Comparison of ENCODE assay signal across 8 cellular contexts in genomic region chr16:71289732-71290062, GRCh38. TPM values are rescaled to one million over a fixed set of nuclear protein-coding genes. Genes with fewer than 3 reads are reported as not detected.
DNase-seq lines count a peak whose midpoint lies in the region; ATAC-seq, FAIRE-seq and TF ChIP-seq lines count a peak whose summit lies in the region.

No MANE protein-coding gene starts in this region.

- H3K27me3 Mint-ChIP-seq in T-helper 2 cell treated with Interferon-gamma antibody and Interleukin-4, amounts not matched to agents 5 μg/mL and 100 μg/mL, for 36 hours (ENCODE audit: low read depth): peaks cover 13% of the 10 kb centered on the region
- peaks cover 13% of the 10 kb centered on the region for H3K27me3 Mint-ChIP-seq in activated T-helper 2 cell treated with anti-CD3 and anti-CD28 coated beads, Interferon-gamma antibody, Interleukin-2, Interleukin-4, amounts not matched to agents 10 μg/mL and 5 μg/mL and 100 μg/mL, durations not matched to agents 14 hours and 24 hours and 36 hours (ENCODE audit: low read depth)

- no peaks in the 10 kb centered on the region for H4K20me1 ChIP-seq in keratinocyte (ENCODE audit: control insufficient read depth, extremely low read depth, insufficient read depth, low read length)

- H3K4me1 ChIP-seq in keratinocyte (ENCODE audit: control insufficient read depth, extremely low read depth, insufficient read depth, low read length): peaks cover 13% of the 10 kb centered on the region
- H3K4me1 ChIP-seq in suprapubic skin: peaks cover 28% of the 10 kb centered on the region

- H3K9me3 Mint-ChIP-seq in T-helper 2 cell treated with Interferon-gamma antibody and Interleukin-4, amounts not matched to agents 5 μg/mL and 100 μg/mL, for 36 hours: no peaks in the 10 kb centered on the region
- no peaks in the 10 kb centered on the region for H3K9me3 Mint-ChIP-seq in activated T-helper 2 cell treated with anti-CD3 and anti-CD28 coated beads, Interferon-gamma antibody, Interleukin-2, Interleukin-4, amounts not matched to agents 10 μg/mL and 5 μg/mL and 100 μg/mL, durations not matched to agents 14 hours and 24 hours and 36 hours

- WGBS in suprapubic skin: 21% methylated on average over 2 of the region's 2 CpGs

- peak overlapping the region; percentile 91 for H3K9ac ChIP-seq in keratinocyte (ENCODE audit: control insufficient read depth, extremely low read depth, insufficient read depth, low read length)

- no peaks in the 10 kb centered on the region for H3K9me1 ChIP-seq in keratinocyte (ENCODE audit: control insufficient read depth, extremely low read depth, insufficient read depth, low read length)

- peak overlapping the region; percentile 39 for H3K4me2 ChIP-seq in keratinocyte (ENCODE audit: control insufficient read depth, extremely low read depth, insufficient read depth, low read depth, low read length)

- peak overlapping the region in 1 of 3 experiments; percentile 22 for H3K4me3 ChIP-seq in keratinocyte (ENCODE audit: control insufficient read depth in 2 of 3, extremely low read depth in 1 of 3, insufficient read depth in 2 of 3, low read depth in 1 of 3, low read length in 3 of 3)
- H3K4me3 ChIP-seq in suprapubic skin: peak overlapping the region; percentile 89

- ATAC-seq in GM19351 (IDR thresholded peaks at IDR 0.05; ENCODE audit: unreplicated experiment): no peak

- H3K27me3 ChIP-seq in keratinocyte (ENCODE audit: control insufficient read depth, extremely low read depth, insufficient read depth, low read length) (no peaks in the 10 kb centered on the region), suprapubic skin (peaks cover 5% of the 10 kb centered on the region)

- peaks cover 13% of the 10 kb centered on the region for H3K79me2 ChIP-seq in keratinocyte (ENCODE audit: control insufficient read depth, insufficient read depth, low read length)

- peaks cover 9% of the 10 kb centered on the region for H3K4me1 Mint-ChIP-seq in T-helper 2 cell treated with Interferon-gamma antibody and Interleukin-4, amounts not matched to agents 5 μg/mL and 100 μg/mL, for 36 hours (ENCODE audit: low read depth)
- H3K4me1 Mint-ChIP-seq in activated T-helper 2 cell treated with anti-CD3 and anti-CD28 coated beads, Interferon-gamma antibody, Interleukin-2, Interleukin-4, amounts not matched to agents 10 μg/mL and 5 μg/mL and 100 μg/mL, durations not matched to agents 14 hours and 24 hours and 36 hours (ENCODE audit: low read depth): peaks cover 19% of the 10 kb centered on the region

- peaks cover 25% of the 10 kb centered on the region for H3K36me3 Mint-ChIP-seq in T-helper 2 cell treated with Interferon-gamma antibody and Interleukin-4, amounts not matched to agents 5 μg/mL and 100 μg/mL, for 36 hours (ENCODE audit: low read depth)
- H3K36me3 Mint-ChIP-seq in activated T-helper 2 cell treated with anti-CD3 and anti-CD28 coated beads, Interferon-gamma antibody, Interleukin-2, Interleukin-4, amounts not matched to agents 10 μg/mL and 5 μg/mL and 100 μg/mL, durations not matched to agents 14 hours and 24 hours and 36 hours (ENCODE audit: low read depth): peaks cover 37% of the 10 kb centered on the region

- H2AFZ ChIP-seq in keratinocyte (ENCODE audit: control insufficient read depth, low read length): peak overlapping the region; percentile 34

- H3K27ac ChIP-seq in keratinocyte (ENCODE audit: control insufficient read depth, insufficient read depth, low read length): no peak overlapping the region
- peak overlapping the region; percentile 96 for H3K27ac ChIP-seq in suprapubic skin

- no peak for TF ChIP-seq POLR2A in suprapubic skin (IDR thresholded peaks at IDR 0.05)

- no peak for DNase-seq in T-helper 2 cell treated with Interferon-gamma antibody and Interleukin-4, amounts not matched to agents 5 μg/mL and 100 μg/mL, for 36 hours (ENCODE audit: low spot score)
- DNase-seq in T-helper 2 cell (no peak), keratinocyte (ENCODE audit: low read depth, low spot score) (no peak), suprapubic skin (ENCODE audit: low spot score in 2 of 2) (no peak), iPS-NIHi7 (ENCODE audit: extremely low spot score) (no peak), HK-2 (ENCODE audit: unreplicated experiment) (no peak)
- no peak for DNase-seq in activated T-helper 2 cell treated with anti-CD3 and anti-CD28 coated beads, Interferon-gamma antibody, Interleukin-2, Interleukin-4, amounts not matched to agents 10 μg/mL and 5 μg/mL and 100 μg/mL, durations not matched to agents 14 hours and 24 hours and 36 hours (ENCODE audit: low spot score)

- H3K27ac Mint-ChIP-seq in T-helper 2 cell treated with Interferon-gamma antibody and Interleukin-4, amounts not matched to agents 5 μg/mL and 100 μg/mL, for 36 hours: peak overlapping the region; percentile 88
- H3K27ac Mint-ChIP-seq in activated T-helper 2 cell treated with anti-CD3 and anti-CD28 coated beads, Interferon-gamma antibody, Interleukin-2, Interleukin-4, amounts not matched to agents 10 μg/mL and 5 μg/mL and 100 μg/mL, durations not matched to agents 14 hours and 24 hours and 36 hours: peak overlapping the region; percentile 84

- H3K9me3 ChIP-seq in keratinocyte (ENCODE audit: control insufficient read depth, low read depth, low read length) (no peaks in the 10 kb centered on the region), suprapubic skin (no peaks in the 10 kb centered on the region)

- dilution Hi-C loops in keratinocyte (cut with MboI; ENCODE audit: extremely low pct_ligation_motif_present, low sequenced_read_pairs): no loop called here

- no peak for TF ChIP-seq EP300 in suprapubic skin (IDR thresholded peaks at IDR 0.05)

- no peak for TF ChIP-seq CTCF in keratinocyte (optimal IDR thresholded peaks at IDR 0.05 in 1 of 3, IDR thresholded peaks at IDR 0.05 in 1 of 3, conservative IDR thresholded peaks at IDR 0.05 in 1 of 3; ENCODE audit: extremely low read depth in 1 of 3, insufficient read depth in 2 of 3, low read length in 3 of 3)
- no peak for TF ChIP-seq CTCF in suprapubic skin (IDR thresholded peaks at IDR 0.05)

- no peak for FAIRE-seq in keratinocyte (lab: Jason Lieb, UNC)

- H3K36me3 ChIP-seq in keratinocyte (ENCODE audit: control insufficient read depth in 2 of 2, extremely low read depth in 1 of 2, insufficient read depth in 2 of 2, low read length in 2 of 2) (peaks cover 0 to 5% of the 10 kb centered on the region in 2 experiments), suprapubic skin (peaks cover 16% of the 10 kb centered on the region)

- intact Hi-C loops in activated T-helper 2 cell treated with anti-CD3 and anti-CD28 coated beads, Interferon-gamma antibody, Interleukin-2, Interleukin-4, amounts not matched to agents 10 μg/mL and 5 μg/mL and 100 μg/mL, durations not matched to agents 14 hours and 24 hours and 36 hours (cut with micrococcal nuclease): loop anchor here (2.0 to 5.0 kb wide), 2 partner anchors 273 to 803 kb away; partner anchors contain the start of genes DHX38 and TXNL4B

- H3K4me3 Mint-ChIP-seq in T-helper 2 cell treated with Interferon-gamma antibody and Interleukin-4, amounts not matched to agents 5 μg/mL and 100 μg/mL, for 36 hours: peak overlapping the region; percentile 84
- peak overlapping the region; percentile 88 for H3K4me3 Mint-ChIP-seq in activated T-helper 2 cell treated with anti-CD3 and anti-CD28 coated beads, Interferon-gamma antibody, Interleukin-2, Interleukin-4, amounts not matched to agents 10 μg/mL and 5 μg/mL and 100 μg/mL, durations not matched to agents 14 hours and 24 hours and 36 hours (ENCODE audit: low read depth)

RNA-seq across cellular contexts. Expression of gene CMTR2, which starts 0.5 kb away (rescaled TPM):
- total RNA-seq in activated T-helper 2 cell treated with anti-CD3 and anti-CD28 coated beads, Interferon-gamma antibody, Interleukin-2, Interleukin-4, amounts not matched to agents 10 μg/mL and 5 μg/mL and 100 μg/mL, durations not matched to agents 14 hours and 24 hours and 36 hours: 17.1 and 19.6 TPM in 2 replicates
- 18.0 to 37.9 TPM (median 26.5 TPM) in 3 replicates for polyA plus RNA-seq in keratinocyte
- 11.4 TPM for polyA plus RNA-seq in keratinocyte (2011; ENCODE audit: low read depth)
- 9.1 and 23.0 TPM in 2 replicates for polyA plus RNA-seq in keratinocyte (2011; cell fraction: cytosol; rRNA removed)
- 29.2 and 41.2 TPM in 2 replicates for polyA plus RNA-seq in keratinocyte (2011; cell fraction: nucleus; rRNA removed)
- polyA plus RNA-seq in keratinocyte (2012; ENCODE audit: low replicate concordance): 13.2 and 13.7 TPM in 2 replicates
- 4.4 to 28.7 TPM (median 21.5 TPM) in 3 replicates for polyA minus RNA-seq in keratinocyte
- 18.8 TPM for polyA minus RNA-seq in keratinocyte (2011; cell fraction: cytosol; rRNA and poly(A)+ RNA removed)
- polyA minus RNA-seq in keratinocyte (2011; cell fraction: nucleus; rRNA and poly(A)+ RNA removed): 21.5 and 31.8 TPM in 2 replicates
- 10 to 100 TPM; 17.9 to 21.3 (median 19.6) TPM for total RNA-seq in suprapubic skin

RNA-seq across cellular contexts. Expression of gene HYDIN, which starts 59.2 kb away (rescaled TPM):
- total RNA-seq in activated T-helper 2 cell treated with anti-CD3 and anti-CD28 coated beads, Interferon-gamma antibody, Interleukin-2, Interleukin-4, amounts not matched to agents 10 μg/mL and 5 μg/mL and 100 μg/mL, durations not matched to agents 14 hours and 24 hours and 36 hours: not detected in 2 replicates
- polyA plus RNA-seq in keratinocyte: 0.41 to 0.62 TPM (median 0.49 TPM) in 3 replicates
- not detected for polyA plus RNA-seq in keratinocyte (2011; ENCODE audit: low read depth)
- polyA plus RNA-seq in keratinocyte (2011; cell fraction: cytosol; rRNA removed): 0.26 and 0.49 TPM in 2 replicates
- 0.99 and 1.3 TPM in 2 replicates for polyA plus RNA-seq in keratinocyte (2011; cell fraction: nucleus; rRNA removed)
- polyA plus RNA-seq in keratinocyte (2012; ENCODE audit: low replicate concordance): 0.18 TPM in 2 replicates
- 0.86 to 1.5 TPM in 2 of 3 replicates, not detected in the other for polyA minus RNA-seq in keratinocyte
- polyA minus RNA-seq in keratinocyte (2011; cell fraction: cytosol; rRNA and poly(A)+ RNA removed): not detected
- 2.0 and 4.6 TPM in 2 replicates for polyA minus RNA-seq in keratinocyte (2011; cell fraction: nucleus; rRNA and poly(A)+ RNA removed)
- 1 to 10 TPM in 1 of 4 donors, under 1 TPM in 2, not detected in 1; 0.40 to 1.1 (median 0.47) TPM for total RNA-seq in suprapubic skin
